16 cellular contexts compared by ENCODE assay signal in genomic region chr12:10618338-10618987, GRCh38. TPM values are rescaled to one million over a fixed set of nuclear protein-coding genes. Genes with fewer than 3 reads are reported as not detected.
DNase-seq lines count a peak whose midpoint lies in the region; ATAC-seq, FAIRE-seq and TF ChIP-seq lines count a peak whose summit lies in the region.
"Had no signal": no experiment of that assay in that cellular context is flagged by ENCODE, and none has a peak within 500 bp of the region (broad histone marks: within the 10 kb centered on the region; RNA-seq: fewer than 3 reads in every experiment).

No MANE protein-coding gene starts in this region.

- H3K9me3 Mint-ChIP-seq in activated T-cell treated with anti-CD3 and anti-CD28 coated beads, Interleukin-2, amount 50 U/mL, for 24 hours = no peaks in the 10 kb centered on the region
- H3K9me3 Mint-ChIP-seq: CD8-positive, alpha-beta T cell had no signal

- H3K4me3 ChIP-seq in K562 (no peak overlapping the region), kidney epithelial cell (ENCODE audit: low read depth, low read length) (no peak overlapping the region)

- no peak overlapping the region for H3K27ac Mint-ChIP-seq in activated T-cell treated with anti-CD3 and anti-CD28 coated beads, Interleukin-2, amount 50 U/mL, for 24 hours
- H3K27ac Mint-ChIP-seq: CD8-positive, alpha-beta T cell had no signal

- H4K20me1 ChIP-seq in K562 (replicated peaks; ENCODE audit: control insufficient read depth, insufficient read depth, low read length) = no peaks in the 10 kb centered on the region

- peak overlapping the region in 1 of 2 experiments; percentile 50; a peak in 2 of 4 replicates for H3K9ac ChIP-seq in K562 (ENCODE audit: insufficient read depth in 1 of 2, low read depth in 2 of 2, low read length in 2 of 2)

- intact Hi-C loops in K562 (cut with micrococcal nuclease) = no loop called here

- peak; percentile 23 for DNase-seq in AG09319 (ENCODE audit: extremely low read depth, low read depth)
- DNase-seq in LHCN-M2 (ENCODE audit: low read depth) = peak; percentile 96
- DNase-seq in K562 (ENCODE audit: extremely low read depth in 1 of 4, low spot score in 3 of 4) = peak in 3 of 4 experiments; percentile 6 to 34 (median 33)
- DNase-seq in kidney epithelial cell (ENCODE audit: low read depth) = peak; percentile 63
- DNase-seq in activated T-cell treated with anti-CD3 and anti-CD28 coated beads, Interleukin-2, amount 50 U/mL, for 24 hours = no peak
- DNase-seq: aorta; CD8-positive, alpha-beta T cell; foreskin melanocyte; KBM-7; NCI-H1930; stimulated activated CD4-positive, alpha-beta T cell treated with anti-CD3 and anti-CD28 coated beads, Interleukin-15, amount 100 ng/mL, for 24 hours; T-helper 9 cell had no signal

- H3K4me3 Mint-ChIP-seq in activated T-cell treated with anti-CD3 and anti-CD28 coated beads, Interleukin-2, amount 50 U/mL, for 24 hours = no peak overlapping the region
- H3K4me3 Mint-ChIP-seq: CD8-positive, alpha-beta T cell had no signal

- POLR2A ChIA-PET in K562 (lab: Yijun Ruan, JAX) = interaction anchor here (1.0 kb wide), 1 partner anchor 10 kb away, joined by 3 read pairs; no protein-coding TSS in a partner anchor

- H3K27ac ChIP-seq in K562 (ENCODE audit: extremely low read depth, low read depth, low read length) = peak overlapping the region; percentile 68

- TF ChIP-seq POLR2A in K562 (conservative IDR thresholded peaks at IDR 0.05) = no peak

- H2AFZ ChIP-seq in K562 (ENCODE audit: low read depth, low read length) = peak overlapping the region; percentile 82

- H3K4me1 Mint-ChIP-seq in activated T-cell treated with anti-CD3 and anti-CD28 coated beads, Interleukin-2, amount 50 U/mL, for 24 hours (ENCODE audit: low read depth) = peaks cover 13% of the 10 kb centered on the region

- peaks cover 4% of the 10 kb centered on the region for H3K36me3 Mint-ChIP-seq in activated T-cell treated with anti-CD3 and anti-CD28 coated beads, Interleukin-2, amount 50 U/mL, for 24 hours (ENCODE audit: low read depth)

- no peaks in the 10 kb centered on the region; the same call in 2 of the 3 replicates for H3K79me2 ChIP-seq in K562 (ENCODE audit: control insufficient read depth, insufficient read depth, low read length)

- in situ Hi-C loops in K562 (cut with MboI) = no loop called here

- CTCF ChIA-PET in K562 (lab: Yijun Ruan, JAX; ENCODE audit: low intra/inter-chr PET ratio) = no interaction called here

- peaks cover 0 to 15% of the 10 kb centered on the region in 2 experiments; a peak in 2 of 5 replicates for H3K4me1 ChIP-seq in K562 (replicated peaks in 1 of 2; ENCODE audit: control insufficient read depth in 2 of 2, insufficient read depth in 2 of 2, low read length in 2 of 2)

- no peaks in the 10 kb centered on the region for H3K9me3 ChIP-seq in K562 (replicated peaks; ENCODE audit: control insufficient read depth, insufficient read depth, low read depth, low read length)

- TF ChIP-seq EP300 in K562 (IDR thresholded peaks at IDR 0.05; ENCODE audit: low read length) = peak; percentile 55

- peaks cover 32% of the 10 kb centered on the region for H3K27me3 Mint-ChIP-seq in activated T-cell treated with anti-CD3 and anti-CD28 coated beads, Interleukin-2, amount 50 U/mL, for 24 hours

- WGBS in K562 (ENCODE audit: insufficient coverage, low coverage, missing lambda C conversion rate) = 33% methylated on average over 5 of the region's 5 CpGs

- no peak for TF ChIP-seq RAD21 in K562 (CRISPR knock-in tag; conservative IDR thresholded peaks at IDR 0.05 in 1 of 2, IDR thresholded peaks at IDR 0.05 in 1 of 2)

- ATAC-seq in K562 (peak; percentile 51), GM18873 (IDR thresholded peaks at IDR 0.05; ENCODE audit: low FRiP score, unreplicated experiment) (no peak), HG03175 (IDR thresholded peaks at IDR 0.05; ENCODE audit: unreplicated experiment) (no peak), HG02852 (IDR thresholded peaks at IDR 0.05; ENCODE audit: unreplicated experiment) (no peak)
- ATAC-seq: CD8-positive, alpha-beta T cell; left lobe of liver had no signal

- H3K4me2 ChIP-seq in K562 (ENCODE audit: insufficient read depth, low read length) = peak overlapping the region; percentile 18; the same call in 1 of the 2 replicates

- peak; percentile 83 for FAIRE-seq in K562 (lab: Jason Lieb, UNC)

- no peaks in the 10 kb centered on the region for H3K9me1 ChIP-seq in K562 (ENCODE audit: control insufficient read depth, insufficient read depth, low read length)

- no peaks in the 10 kb centered on the region for H3K27me3 ChIP-seq in K562 (ENCODE audit: control insufficient read depth in 2 of 2, insufficient read depth in 2 of 2, low read length in 2 of 2)
- no peaks in the 10 kb centered on the region for H3K27me3 ChIP-seq in kidney epithelial cell (ENCODE audit: control insufficient read depth, insufficient read depth, low read length)

- no TSS peak for BruUV-seq in K562 (replicated peaks; lab: Mats Ljungman, UMichigan)

- H3K36me3 ChIP-seq in K562 (ENCODE audit: control insufficient read depth, insufficient read depth, low read length) (no peaks in the 10 kb centered on the region), kidney epithelial cell (ENCODE audit: control insufficient read depth, insufficient read depth, low read length) (no peaks in the 10 kb centered on the region)

- TF ChIP-seq CTCF in AG09319 (IDR thresholded peaks at IDR 0.05; ENCODE audit: low read depth, low read length) (no peak), K562 (IDR thresholded peaks at IDR 0.05 in 2 of 3, conservative IDR thresholded peaks at IDR 0.05 in 1 of 3; ENCODE audit: insufficient read depth in 2 of 3, low read depth in 1 of 3, low read length in 3 of 3) (no peak), kidney epithelial cell (IDR thresholded peaks at IDR 0.05; ENCODE audit: insufficient read depth, low read length, poor library complexity, severe bottlenecking) (no peak)

TF ChIP-seq in K562, 482 proteins besides CTCF, POLR2A, EP300 and RAD21 (continues in another document):
- TF ChIP-seq CCAR2 (IDR thresholded peaks at IDR 0.05; ENCODE audit: low read depth, low read length) (no peak), RFX1 (IDR thresholded peaks at IDR 0.05) (no peak), NEUROD1 (IDR thresholded peaks at IDR 0.05; ENCODE audit: borderline replicate concordance, low read depth, low read length, partially characterized antibody) (no peak), SETDB1 (IDR thresholded peaks at IDR 0.05; ENCODE audit: low read length) (no peak), BACH1 (tag; IDR thresholded peaks at IDR 0.05) (peak; percentile 87; the same call in 1 of the 2 replicates), RBFOX2 (IDR thresholded peaks at IDR 0.05; ENCODE audit: low read depth, low read length) (no peak)

RNA-seq across cellular contexts. Expression of gene MAGOHB, which starts 5.1 kb away (rescaled TPM):
- total RNA-seq in LHCN-M2 (2014; rRNA removed) (34.2 and 47.0 TPM in 2 replicates), K562 (2014; rRNA removed) (50.7 and 57.0 TPM in 2 replicates), K562 (2014; rRNA removed; fragmentation: Illumina TruSeq; extraction: Trizol) (94.5 and 110 TPM in 2 replicates), K562 (2015; rRNA removed; fragmentation: Illumina TruSeq; extraction: Trizol) (78.2 and 85.4 TPM in 2 replicates), K562 (2021) (55.4 and 62.3 TPM in 2 replicates), kidney epithelial cell (21.7 and 31.1 TPM in 2 replicates)
- polyA plus RNA-seq in LHCN-M2 (2012) = 46.8 TPM
- 19.2 and 56.4 TPM in 2 replicates for total RNA-seq in K562 (2011; cell fraction: chromatin; rRNA removed; ENCODE audit: low replicate concordance)
- total RNA-seq in K562 (2011; cell fraction: nucleolus; rRNA removed) = 8.8 and 13.0 TPM in 2 replicates
- total RNA-seq in K562 (2011; cell fraction: nucleoplasm; rRNA removed) = 31.6 and 55.4 TPM in 2 replicates
- polyA plus RNA-seq in K562 (2011; rRNA removed) (42.2 and 58.0 TPM in 2 replicates), K562 (2014; fragmentation: Illumina TruSeq; extraction: Trizol) (34.5 and 34.7 TPM in 2 replicates), K562 (2014; fragmentation: Nextera tagmentation; extraction: Ambion mirVana) (100 to 1,000 TPM; 168 to 177 TPM), K562 (2014; rRNA removed) (79.6 and 87.9 TPM in 2 replicates)
- 5.7 and 15.7 TPM in 2 replicates for polyA plus RNA-seq in K562 (2011; cell fraction: cytosol; rRNA removed)
- 12.3 and 19.5 TPM in 2 replicates for polyA plus RNA-seq in K562 (2011; cell fraction: nucleus; rRNA removed)
- polyA plus RNA-seq in K562 (2012) = 44.5 and 82.5 TPM in 2 replicates
- polyA minus RNA-seq in K562 (2011; rRNA and poly(A)+ RNA removed) = 44.8 and 58.3 TPM in 2 replicates
- 8.2 and 10.8 TPM in 2 replicates for polyA minus RNA-seq in K562 (2011; cell fraction: cytosol; rRNA and poly(A)+ RNA removed)
- 27.7 and 62.8 TPM in 2 replicates for polyA minus RNA-seq in K562 (2011; cell fraction: nucleus; rRNA and poly(A)+ RNA removed)

RNA-seq across cellular contexts. Expression of gene STYK1, which starts 55.4 kb away (rescaled TPM):
- total RNA-seq in LHCN-M2 (2014; rRNA removed) (1.7 and 2.1 TPM in 2 replicates), K562 (2014; rRNA removed) (0.16 and 0.64 TPM in 2 replicates), K562 (2014; rRNA removed; fragmentation: Illumina TruSeq; extraction: Trizol) (0.38 and 1.1 TPM in 2 replicates), K562 (2015; rRNA removed; fragmentation: Illumina TruSeq; extraction: Trizol) (0.34 and 1.8 TPM in 2 replicates), K562 (2021) (0.31 and 0.95 TPM in 2 replicates), kidney epithelial cell (1.1 and 1.5 TPM in 2 replicates)
- 2.6 TPM for polyA plus RNA-seq in LHCN-M2 (2012)
- total RNA-seq in K562 (2011; cell fraction: chromatin; rRNA removed; ENCODE audit: low replicate concordance) = 0.14 and 1.1 TPM in 2 replicates
- 0.17 and 0.66 TPM in 2 replicates for total RNA-seq in K562 (2011; cell fraction: nucleolus; rRNA removed)
- 0.23 and 0.81 TPM in 2 replicates for total RNA-seq in K562 (2011; cell fraction: nucleoplasm; rRNA removed)
- polyA plus RNA-seq in K562 (2011; rRNA removed) (0.31 and 0.38 TPM in 2 replicates), K562 (2014; fragmentation: Illumina TruSeq; extraction: Trizol) (0.36 and 0.56 TPM in 2 replicates), K562 (2014; fragmentation: Nextera tagmentation; extraction: Ambion mirVana) (under 1 TPM; 0.44 to 0.67 TPM), K562 (2014; rRNA removed) (0.11 and 0.46 TPM in 2 replicates)
- polyA plus RNA-seq in K562 (2011; cell fraction: cytosol; rRNA removed) = 0.13 TPM in 2 replicates
- 0.18 and 1.1 TPM in 2 replicates for polyA plus RNA-seq in K562 (2011; cell fraction: nucleus; rRNA removed)
- polyA plus RNA-seq in K562 (2012) = 0.24 and 0.40 TPM in 2 replicates
- polyA minus RNA-seq in K562 (2011; rRNA and poly(A)+ RNA removed) = 0.18 and 1.4 TPM in 2 replicates
- not detected in 2 replicates for polyA minus RNA-seq in K562 (2011; cell fraction: cytosol; rRNA and poly(A)+ RNA removed)
- polyA minus RNA-seq in K562 (2011; cell fraction: nucleus; rRNA and poly(A)+ RNA removed) = 0.13 TPM in 1 of 2 replicates, not detected in the other
- total RNA-seq: left lobe of liver had no signal
